ENCODE assay signal across 18 cellular contexts in the genomic region with DNA sequence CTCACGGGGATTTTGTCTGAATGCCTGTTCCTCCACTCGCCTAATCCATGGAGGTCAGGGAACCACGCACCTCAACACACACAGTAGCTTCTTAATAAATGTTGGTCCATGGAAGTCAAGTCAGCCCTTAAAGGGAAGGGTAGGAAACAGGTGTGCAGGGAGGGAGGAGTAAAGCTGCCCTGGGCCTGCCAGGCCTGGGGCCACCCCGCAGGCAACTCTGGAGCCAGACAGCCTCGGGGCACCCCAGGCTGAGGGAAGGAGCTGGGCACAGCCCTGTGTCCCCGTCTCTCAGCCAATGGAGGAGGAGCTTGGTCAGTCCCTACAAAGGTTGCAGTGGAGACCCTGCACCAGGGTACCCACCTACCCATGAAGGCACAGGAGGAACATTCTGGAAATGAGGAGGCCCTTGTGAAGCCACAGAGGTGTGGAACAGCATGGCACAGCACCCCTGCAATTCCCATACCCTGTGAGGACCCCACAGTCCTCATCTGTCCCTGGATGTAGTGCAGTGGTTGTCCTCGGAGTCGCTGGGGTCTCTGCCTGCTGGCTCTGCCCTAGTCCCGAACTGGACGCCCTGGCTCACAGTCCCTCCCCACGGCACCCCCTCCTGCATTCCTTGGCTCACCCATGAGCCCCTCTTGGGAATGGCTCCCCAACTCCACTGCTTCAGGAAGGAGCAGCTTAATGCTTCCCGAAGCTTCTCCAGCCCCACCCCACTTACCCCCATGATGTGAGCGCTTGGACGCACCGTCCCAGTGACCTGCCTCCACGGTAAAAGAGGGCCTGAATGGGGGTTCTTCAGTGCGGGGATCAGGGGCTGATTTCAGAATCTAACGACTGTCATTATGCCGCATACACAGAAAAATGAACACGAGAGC.
DNase-seq lines count a peak whose midpoint lies in the region; ATAC-seq, FAIRE-seq and TF ChIP-seq lines count a peak whose summit lies in the region.
"Had no signal": no experiment of that assay in that cellular context is flagged by ENCODE, and none has a peak within 500 bp of the region (broad histone marks: within the 10 kb centered on the region; RNA-seq: fewer than 3 reads in every experiment).

No MANE protein-coding gene starts in this region.

- intact Hi-C loops in cardiac septum (cut with DNase I), result no loop called here
- intact Hi-C loops in left ventricle myocardium inferior (cut with micrococcal nuclease), result no loop called here
- intact Hi-C loops in sigmoid colon (cut with DNase I), result no loop called here
- intact Hi-C loops in sciatic nerve (cut with DNase I), result no loop called here

- H3K36me3 ChIP-seq in left ventricle myocardium inferior, result no peaks in the 10 kb centered on the region
- no peaks in the 10 kb centered on the region for H3K36me3 ChIP-seq in sigmoid colon
- H3K36me3 ChIP-seq: HAP-1 had no signal

- WGBS in sigmoid colon, 2 donors, result 79 to 86% methylated on average over 20 of the region's 20 CpGs

- H3K4me3 ChIP-seq in left ventricle myocardium inferior, result no peak overlapping the region
- H3K4me3 ChIP-seq in sigmoid colon, result no peak overlapping the region
- H3K4me3 ChIP-seq: HAP-1 had no signal

- H3K9me3 ChIP-seq in left ventricle myocardium inferior (replicated peaks) (no peaks in the 10 kb centered on the region), sigmoid colon (no peaks in the 10 kb centered on the region)
- H3K9me3 ChIP-seq: HAP-1 had no signal

- TF ChIP-seq CTCF in left ventricle myocardium inferior (IDR thresholded peaks at IDR 0.05; ENCODE audit: borderline replicate concordance) (no peak), sigmoid colon (IDR thresholded peaks at IDR 0.05) (no peak)

- TF ChIP-seq POLR2A in sigmoid colon (IDR thresholded peaks at IDR 0.05), result no peak

- no peak overlapping the region for H3K27ac ChIP-seq in left ventricle myocardium inferior (replicated peaks)
- no peak overlapping the region for H3K27ac ChIP-seq in sigmoid colon

- H3K4me1 ChIP-seq in left ventricle myocardium inferior, result no peaks in the 10 kb centered on the region
- H3K4me1 ChIP-seq in sigmoid colon, result peaks cover 0 to 10% (median 9%) of the 10 kb centered on the region in 4 donors
- H3K4me1 ChIP-seq: HAP-1 had no signal

- no peak for ATAC-seq in sciatic nerve
- ATAC-seq: HepG2 had no signal

- no peak for TF ChIP-seq EP300 in sigmoid colon (IDR thresholded peaks at IDR 0.05)

- H3K27me3 ChIP-seq in left ventricle myocardium inferior (ENCODE audit: low read depth) (peaks cover 61% of the 10 kb centered on the region), sigmoid colon (peaks cover 6 to 48% (median 20%) of the 10 kb centered on the region in 3 donors)

- FAIRE-seq in frontal cortex (lab: Jason Lieb, UNC), result no peak
- FAIRE-seq: A204.1, G401.6, GM12892, HepG2, HTR-8/SVneo had no signal

- DNase-seq in cardiac septum (ENCODE audit: low spot score) (peak; percentile 49), left ventricle myocardium inferior (no peak), mesenteric fat pad (ENCODE audit: low spot score) (peak; percentile 51), sigmoid colon (peak; percentile 44), frontal cortex (ENCODE audit: low spot score in 2 of 2) (no peak), sciatic nerve (ENCODE audit: low spot score) (no peak), NCI-H446 (lab: John Stamatoyannopoulos, UW) (no peak)
- DNase-seq: C1 segment of cervical spinal cord; CD4-positive, alpha-beta T cell; DMS79; EL; GOT3 had no signal

Comparison
In these comparisons a context has a peak if more than half of its experiments do, and no peak if none do; other contexts are left out.
1. DNase-seq: peak in cardiac septum (single experiment), mesenteric fat pad (single experiment) and sigmoid colon (single experiment); none in left ventricle myocardium inferior (single experiment), frontal cortex (0 of 2), sciatic nerve (single experiment) and NCI-H446 (0 of 2).